Comparison of ENCODE assay signal across 8 cellular contexts in the genomic region with DNA sequence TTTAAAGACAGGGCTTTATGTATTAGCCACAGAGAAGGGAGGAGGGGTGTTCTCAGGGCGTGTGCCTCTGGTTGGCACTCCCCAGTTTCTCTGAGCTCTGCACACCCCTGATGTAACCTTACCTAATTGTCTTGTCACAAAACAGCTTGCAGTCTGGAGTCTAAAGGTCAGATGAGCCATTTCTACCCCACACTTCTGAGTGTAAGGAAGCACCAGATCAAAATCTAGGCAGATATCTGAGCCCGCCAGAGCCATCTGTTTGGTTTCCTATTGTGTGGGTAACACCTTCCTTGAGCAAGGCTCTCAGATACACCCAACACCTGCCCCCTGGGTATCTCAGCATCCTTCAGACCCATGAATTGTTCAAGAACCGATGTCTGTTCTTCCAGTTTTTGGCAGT. TPM values are rescaled to one million over a fixed set of nuclear protein-coding genes. Genes with fewer than 3 reads are reported as not detected.
DNase-seq lines count a peak whose midpoint lies in the region; ATAC-seq and TF ChIP-seq lines count a peak whose summit lies in the region.

No MANE protein-coding gene starts in this region.

- H3K27ac Mint-ChIP-seq in activated CD4-positive, alpha-beta T cell treated with anti-CD3 and anti-CD28 coated beads for 36 hours, result peak overlapping the region; percentile 87
- peak overlapping the region; percentile 25 for H3K27ac Mint-ChIP-seq in stimulated activated memory B cell treated with anti-CD40 and anti-IgM and Interleukin-4, amounts not matched to agents 10 μg/mL and 1 μg/mL and 100 μg/mL, for 72 hours

- H3K27ac ChIP-seq in WERI-Rb-1 (peak overlapping the region; percentile 34; the same call in 1 of the 2 replicates), epithelial cell of prostate (peak overlapping the region; percentile 100)

- intact Hi-C loops in activated CD4-positive, alpha-beta T cell treated with anti-CD3 and anti-CD28 coated beads for 36 hours (cut with DNase I, micrococcal nuclease), result loop anchor here (1.0 to 10.0 kb wide), 4 partner anchors 32 to 488 kb away; partner anchors contain the start of gene SLC7A6 (in 1 of the 2)

- H3K9me3 ChIP-seq in WERI-Rb-1 (ENCODE audit: severe bottlenecking), result no peaks in the 10 kb centered on the region

- no peaks in the 10 kb centered on the region for H3K27me3 ChIP-seq in WERI-Rb-1 (ENCODE audit: insufficient read depth, low read depth, severe bottlenecking)

- H3K4me3 ChIP-seq in WERI-Rb-1 (ENCODE audit: low read depth, low read length), result no peak overlapping the region

- POLR2A ChIA-PET in activated CD4-positive, alpha-beta T cell treated with anti-CD3 and anti-CD28 coated beads for 36 hours (lab: Charles Lee), result interaction anchor here (0.6 to 0.7 kb wide), 2 partner anchors 84 to 434 kb away, joined by 5 read pairs; partner anchors contain the start of gene SNTB2

- H3K4me3 Mint-ChIP-seq in activated CD4-positive, alpha-beta T cell treated with anti-CD3 and anti-CD28 coated beads for 36 hours, result no peak overlapping the region
- H3K4me3 Mint-ChIP-seq in stimulated activated memory B cell treated with anti-CD40 and anti-IgM and Interleukin-4, amounts not matched to agents 10 μg/mL and 1 μg/mL and 100 μg/mL, for 72 hours, result no peak overlapping the region

- H3K27me3 Mint-ChIP-seq in activated CD4-positive, alpha-beta T cell treated with anti-CD3 and anti-CD28 coated beads for 36 hours, result peaks cover 5% of the 10 kb centered on the region
- H3K27me3 Mint-ChIP-seq in stimulated activated memory B cell treated with anti-CD40 and anti-IgM and Interleukin-4, amounts not matched to agents 10 μg/mL and 1 μg/mL and 100 μg/mL, for 72 hours, result no peaks in the 10 kb centered on the region

- no peaks in the 10 kb centered on the region for H3K9me3 Mint-ChIP-seq in activated CD4-positive, alpha-beta T cell treated with anti-CD3 and anti-CD28 coated beads for 36 hours (ENCODE audit: low read depth)
- no peaks in the 10 kb centered on the region for H3K9me3 Mint-ChIP-seq in stimulated activated memory B cell treated with anti-CD40 and anti-IgM and Interleukin-4, amounts not matched to agents 10 μg/mL and 1 μg/mL and 100 μg/mL, for 72 hours

- H3K4me1 Mint-ChIP-seq in activated CD4-positive, alpha-beta T cell treated with anti-CD3 and anti-CD28 coated beads for 36 hours, result peaks cover 44% of the 10 kb centered on the region
- H3K4me1 Mint-ChIP-seq in stimulated activated memory B cell treated with anti-CD40 and anti-IgM and Interleukin-4, amounts not matched to agents 10 μg/mL and 1 μg/mL and 100 μg/mL, for 72 hours, result peaks cover 35% of the 10 kb centered on the region

- ATAC-seq in activated CD4-positive, alpha-beta T cell treated with anti-CD3 and anti-CD28 coated beads for 36 hours, result peak; percentile 70
- ATAC-seq in stimulated activated memory B cell treated with anti-CD40 and anti-IgM and Interleukin-4, amounts not matched to agents 10 μg/mL and 1 μg/mL and 100 μg/mL, for 72 hours, result peak; percentile 1
- ATAC-seq in GM18502 (IDR thresholded peaks at IDR 0.05; ENCODE audit: poor library complexity, unreplicated experiment), result no peak

- H3K36me3 Mint-ChIP-seq in activated CD4-positive, alpha-beta T cell treated with anti-CD3 and anti-CD28 coated beads for 36 hours (ENCODE audit: low read depth), result no peaks in the 10 kb centered on the region
- H3K36me3 Mint-ChIP-seq in stimulated activated memory B cell treated with anti-CD40 and anti-IgM and Interleukin-4, amounts not matched to agents 10 μg/mL and 1 μg/mL and 100 μg/mL, for 72 hours, result no peaks in the 10 kb centered on the region

- CTCF ChIA-PET in activated CD4-positive, alpha-beta T cell treated with anti-CD3 and anti-CD28 coated beads for 36 hours (lab: Charles Lee), result interaction anchor here (1.2 to 1.6 kb wide), 2 partner anchors 18 to 48 kb away, joined by 3 to 6 read pairs; no protein-coding TSS in a partner anchor

- no peaks in the 10 kb centered on the region for H3K36me3 ChIP-seq in WERI-Rb-1

- TF ChIP-seq CTCF in WERI-Rb-1 (IDR thresholded peaks at IDR 0.05; ENCODE audit: low read depth, low read length), result no peak

- peak; percentile 76 for DNase-seq in activated CD4-positive, alpha-beta T cell treated with anti-CD3 and anti-CD28 coated beads for 36 hours
- no peak for DNase-seq in activated CD4-positive, alpha-beta T cell treated with anti-CD3 and anti-CD28 coated beads, Interleukin-2, amount 50 U/mL, for 4 hours
- DNase-seq in WERI-Rb-1 (no peak), epithelial cell of prostate (ENCODE audit: low read depth, low spot score) (no peak), NCI-H2029 (lab: John Stamatoyannopoulos, UW) (no peak), CD1c-positive myeloid dendritic cell (ENCODE audit: extremely low spot score) (no peak)

RNA-seq across cellular contexts. Expression of gene CDH1, which starts 15.5 kb away (rescaled TPM):
- total RNA-seq in activated CD4-positive, alpha-beta T cell treated with anti-CD3 and anti-CD28 coated beads for 36 hours, result 1 to 10 TPM; 4.5 to 9.1 TPM
